ENCODE assay signal across 28 cellular contexts in genomic region chr15:29333261-29333660, GRCh38.
"Had no signal": no experiment of that assay in that cellular context is flagged by ENCODE, and none has a peak within 500 bp of the region (broad histone marks: within the 10 kb centered on the region; RNA-seq: fewer than 3 reads in every experiment).

No MANE protein-coding gene starts in this region.

- H3K9me3 Mint-ChIP-seq: stimulated activated effector memory CD8-positive, alpha-beta T cell treated with anti-CD3 and anti-CD28 coated beads, Interleukin-12 subunit alpha, Interleukin-12 subunit beta, amount 100 ng/mL, for 72 hours; stimulated activated naive CD8-positive, alpha-beta T cell treated with anti-CD3 and anti-CD28 coated beads, Interleukin-15, amount 100 ng/mL, for 72 hours; stimulated activated naive CD8-positive, alpha-beta T cell treated with anti-CD3 and anti-CD28 coated beads, Interleukin-15, Interleukin-2, amounts not matched to agents 100 ng/mL and 50 ng/mL, for 24 hours; type B pancreatic cell had no signal

- DNase-seq: stimulated activated CD4-positive, alpha-beta T cell treated with anti-CD3 and anti-CD28 coated beads, Interleukin-2, amount 100 ng/mL, for 48 hours; stimulated activated CD4-positive, alpha-beta T cell treated with anti-CD3 and anti-CD28 coated beads, Interleukin-4, amount 100 ng/mL, for 1 hour; stimulated activated CD4-positive, alpha-beta T cell treated with anti-CD3 and anti-CD28 coated beads, Interleukin-4, amount 100 ng/mL, for 24 hours; stimulated activated CD4-positive, alpha-beta T cell treated with anti-CD3 and anti-CD28 coated beads, Interleukin-4, amount 100 ng/mL, for 4 hours; stimulated activated CD8-positive, alpha-beta memory T cell treated with anti-CD3 and anti-CD28 coated beads, Interleukin-4, amount 100 ng/mL, for 48 hours; stimulated activated naive B cell treated with anti-CD40 and anti-IgM and Interleukin-4, amounts not matched to agents 10 μg/mL and 1 μg/mL and 100 μg/mL, for 72 hours; stimulated activated naive CD4-positive, alpha-beta T cell; stimulated activated naive CD4-positive, alpha-beta T cell treated with Interleukin-2 at 50 U/mL for 16 hours; stimulated activated naive CD8-positive, alpha-beta T cell treated with anti-CD3 and anti-CD28 coated beads, Interleukin-15, amount 100 ng/mL, for 72 hours; stimulated activated naive CD8-positive, alpha-beta T cell treated with anti-CD3 and anti-CD28 coated beads, Interleukin-15, Interleukin-2, amounts not matched to agents 100 U/mL and 50 U/mL, for 24 hours; stomach; substantia nigra; testis; thyroid gland; tibial artery; transverse colon; trophoblast cell; upper lobe of right lung; uterus had no signal

- H3K4me1 ChIP-seq: stomach, suprapubic skin, testis, tibial artery, transverse colon, upper lobe of left lung, upper lobe of right lung, uterus, vagina had no signal

- H3K4me3 ChIP-seq: stomach, suprapubic skin, testis, thoracic aorta, thyroid gland, tibial artery, tibial nerve, transverse colon, upper lobe of left lung, upper lobe of right lung, uterus, vagina had no signal

- H3K36me3 Mint-ChIP-seq: stimulated activated effector memory CD8-positive, alpha-beta T cell treated with anti-CD3 and anti-CD28 coated beads, Interleukin-12 subunit alpha, Interleukin-12 subunit beta, amount 100 ng/mL, for 72 hours; stimulated activated naive B cell treated with anti-CD40 and anti-IgM and Interleukin-4, amounts not matched to agents 10 μg/mL and 1 μg/mL and 100 μg/mL, for 72 hours; type B pancreatic cell had no signal

- H3K4me1 Mint-ChIP-seq: stimulated activated effector memory CD8-positive, alpha-beta T cell treated with anti-CD3 and anti-CD28 coated beads, Interleukin-12 subunit alpha, Interleukin-12 subunit beta, amount 100 ng/mL, for 72 hours; stimulated activated naive CD8-positive, alpha-beta T cell treated with anti-CD3 and anti-CD28 coated beads, Interleukin-15, amount 100 ng/mL, for 72 hours had no signal

- H3K27me3 Mint-ChIP-seq: stimulated activated memory B cell treated with anti-CD40 and anti-IgM and Interleukin-4, amounts not matched to agents 10 μg/mL and 1 μg/mL and 100 μg/mL, for 72 hours; stimulated activated naive B cell treated with anti-CD40 and anti-IgM and Interleukin-4, amounts not matched to agents 10 μg/mL and 1 μg/mL and 100 μg/mL, for 72 hours had no signal

- ATAC-seq: stimulated activated effector memory CD8-positive, alpha-beta T cell treated with anti-CD3 and anti-CD28 coated beads, Interleukin-12 subunit alpha, Interleukin-12 subunit beta, amount 100 ng/mL, for 72 hours; stimulated activated memory B cell treated with anti-CD40 and anti-IgM and Interleukin-4, amounts not matched to agents 10 μg/mL and 1 μg/mL and 100 μg/mL, for 72 hours; stimulated activated naive B cell treated with anti-CD40 and anti-IgM and Interleukin-4, amounts not matched to agents 10 μg/mL and 1 μg/mL and 100 μg/mL, for 72 hours; stimulated activated naive CD8-positive, alpha-beta T cell treated with anti-CD3 and anti-CD28 coated beads, Interleukin-15, amount 100 ng/mL, for 72 hours; stimulated activated naive CD8-positive, alpha-beta T cell treated with anti-CD3 and anti-CD28 coated beads, Interleukin-15, Interleukin-2, amounts not matched to agents 100 U/mL and 50 U/mL, for 24 hours; upper lobe of right lung had no signal

- H3K27me3 ChIP-seq: suprapubic skin, testis, thyroid gland, tibial artery, tibial nerve, transverse colon, upper lobe of left lung, upper lobe of right lung, uterus, vagina had no signal

- H3K36me3 ChIP-seq: stomach, suprapubic skin, thoracic aorta, thyroid gland, tibial artery, tibial nerve, transverse colon, upper lobe of left lung, upper lobe of right lung, uterus, vagina had no signal

- H3K27ac Mint-ChIP-seq: stimulated activated effector memory CD8-positive, alpha-beta T cell treated with anti-CD3 and anti-CD28 coated beads, Interleukin-12 subunit alpha, Interleukin-12 subunit beta, amount 100 ng/mL, for 72 hours; stimulated activated memory B cell treated with anti-CD40 and anti-IgM and Interleukin-4, amounts not matched to agents 10 μg/mL and 1 μg/mL and 100 μg/mL, for 72 hours; stimulated activated naive B cell treated with anti-CD40 and anti-IgM and Interleukin-4, amounts not matched to agents 10 μg/mL and 1 μg/mL and 100 μg/mL, for 72 hours; stimulated activated naive CD8-positive, alpha-beta T cell treated with anti-CD3 and anti-CD28 coated beads, Interleukin-15, amount 100 ng/mL, for 72 hours; stimulated activated naive CD8-positive, alpha-beta T cell treated with anti-CD3 and anti-CD28 coated beads, Interleukin-15, Interleukin-2, amounts not matched to agents 100 ng/mL and 50 ng/mL, for 24 hours; type B pancreatic cell had no signal

- H3K4me3 Mint-ChIP-seq: stimulated activated effector memory CD8-positive, alpha-beta T cell treated with anti-CD3 and anti-CD28 coated beads, Interleukin-12 subunit alpha, Interleukin-12 subunit beta, amount 100 ng/mL, for 72 hours; stimulated activated memory B cell treated with anti-CD40 and anti-IgM and Interleukin-4, amounts not matched to agents 10 μg/mL and 1 μg/mL and 100 μg/mL, for 72 hours; stimulated activated naive B cell treated with anti-CD40 and anti-IgM and Interleukin-4, amounts not matched to agents 10 μg/mL and 1 μg/mL and 100 μg/mL, for 72 hours; stimulated activated naive CD8-positive, alpha-beta T cell treated with anti-CD3 and anti-CD28 coated beads, Interleukin-15, amount 100 ng/mL, for 72 hours; stimulated activated naive CD8-positive, alpha-beta T cell treated with anti-CD3 and anti-CD28 coated beads, Interleukin-15, Interleukin-2, amounts not matched to agents 100 ng/mL and 50 ng/mL, for 24 hours; type B pancreatic cell had no signal

- H3K27ac ChIP-seq: stomach, suprapubic skin, testis, thoracic aorta, thyroid gland, tibial artery, tibial nerve, transverse colon, upper lobe of left lung, upper lobe of right lung, uterus, vagina had no signal

- H3K9me3 ChIP-seq: stomach, suprapubic skin, testis, thoracic aorta, thyroid gland, tibial artery, tibial nerve, transverse colon, upper lobe of left lung, upper lobe of right lung, uterus, vagina had no signal
